Comparison of ENCODE assay signal across 1 cellular context in the genomic region with DNA sequence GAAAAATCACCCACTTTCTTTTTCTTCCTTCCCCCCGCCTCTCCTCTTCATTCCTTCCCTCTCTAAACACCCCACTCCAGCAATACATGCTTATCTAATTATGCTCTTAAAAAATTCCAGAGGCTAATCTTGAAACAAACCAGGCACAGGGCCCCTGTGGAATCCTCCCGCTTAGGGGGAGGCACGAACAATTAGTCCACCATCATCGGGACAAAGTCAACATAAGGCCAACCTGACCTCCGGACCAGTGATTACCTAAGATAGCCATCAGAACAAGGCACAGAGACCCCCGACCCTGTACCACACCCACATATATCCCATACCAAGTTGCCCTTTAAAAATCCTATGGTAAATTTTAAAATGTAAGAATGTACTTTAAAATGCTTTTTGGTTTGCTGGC.
TF ChIP-seq lines count a peak whose summit lies in the region.

No MANE protein-coding gene starts in this region.

TF ChIP-seq in GM23338, 12 proteins besides CTCF, POLR2A, EP300 and RAD21 (continued from another document):
- TF ChIP-seq, protein P1, sequence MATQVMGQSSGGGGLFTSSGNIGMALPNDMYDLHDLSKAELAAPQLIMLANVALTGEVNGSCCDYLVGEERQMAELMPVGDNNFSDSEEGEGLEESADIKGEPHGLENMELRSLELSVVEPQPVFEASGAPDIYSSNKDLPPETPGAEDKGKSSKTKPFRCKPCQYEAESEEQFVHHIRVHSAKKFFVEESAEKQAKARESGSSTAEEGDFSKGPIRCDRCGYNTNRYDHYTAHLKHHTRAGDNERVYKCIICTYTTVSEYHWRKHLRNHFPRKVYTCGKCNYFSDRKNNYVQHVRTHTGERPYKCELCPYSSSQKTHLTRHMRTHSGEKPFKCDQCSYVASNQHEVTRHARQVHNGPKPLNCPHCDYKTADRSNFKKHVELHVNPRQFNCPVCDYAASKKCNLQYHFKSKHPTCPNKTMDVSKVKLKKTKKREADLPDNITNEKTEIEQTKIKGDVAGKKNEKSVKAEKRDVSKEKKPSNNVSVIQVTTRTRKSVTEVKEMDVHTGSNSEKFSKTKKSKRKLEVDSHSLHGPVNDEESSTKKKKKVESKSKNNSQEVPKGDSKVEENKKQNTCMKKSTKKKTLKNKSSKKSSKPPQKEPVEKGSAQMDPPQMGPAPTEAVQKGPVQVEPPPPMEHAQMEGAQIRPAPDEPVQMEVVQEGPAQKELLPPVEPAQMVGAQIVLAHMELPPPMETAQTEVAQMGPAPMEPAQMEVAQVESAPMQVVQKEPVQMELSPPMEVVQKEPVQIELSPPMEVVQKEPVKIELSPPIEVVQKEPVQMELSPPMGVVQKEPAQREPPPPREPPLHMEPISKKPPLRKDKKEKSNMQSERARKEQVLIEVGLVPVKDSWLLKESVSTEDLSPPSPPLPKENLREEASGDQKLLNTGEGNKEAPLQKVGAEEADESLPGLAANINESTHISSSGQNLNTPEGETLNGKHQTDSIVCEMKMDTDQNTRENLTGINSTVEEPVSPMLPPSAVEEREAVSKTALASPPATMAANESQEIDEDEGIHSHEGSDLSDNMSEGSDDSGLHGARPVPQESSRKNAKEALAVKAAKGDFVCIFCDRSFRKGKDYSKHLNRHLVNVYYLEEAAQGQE (IDR thresholded peaks at IDR 0.05; ENCODE audit: unreplicated experiment): no peak
- TF ChIP-seq, protein P2, sequence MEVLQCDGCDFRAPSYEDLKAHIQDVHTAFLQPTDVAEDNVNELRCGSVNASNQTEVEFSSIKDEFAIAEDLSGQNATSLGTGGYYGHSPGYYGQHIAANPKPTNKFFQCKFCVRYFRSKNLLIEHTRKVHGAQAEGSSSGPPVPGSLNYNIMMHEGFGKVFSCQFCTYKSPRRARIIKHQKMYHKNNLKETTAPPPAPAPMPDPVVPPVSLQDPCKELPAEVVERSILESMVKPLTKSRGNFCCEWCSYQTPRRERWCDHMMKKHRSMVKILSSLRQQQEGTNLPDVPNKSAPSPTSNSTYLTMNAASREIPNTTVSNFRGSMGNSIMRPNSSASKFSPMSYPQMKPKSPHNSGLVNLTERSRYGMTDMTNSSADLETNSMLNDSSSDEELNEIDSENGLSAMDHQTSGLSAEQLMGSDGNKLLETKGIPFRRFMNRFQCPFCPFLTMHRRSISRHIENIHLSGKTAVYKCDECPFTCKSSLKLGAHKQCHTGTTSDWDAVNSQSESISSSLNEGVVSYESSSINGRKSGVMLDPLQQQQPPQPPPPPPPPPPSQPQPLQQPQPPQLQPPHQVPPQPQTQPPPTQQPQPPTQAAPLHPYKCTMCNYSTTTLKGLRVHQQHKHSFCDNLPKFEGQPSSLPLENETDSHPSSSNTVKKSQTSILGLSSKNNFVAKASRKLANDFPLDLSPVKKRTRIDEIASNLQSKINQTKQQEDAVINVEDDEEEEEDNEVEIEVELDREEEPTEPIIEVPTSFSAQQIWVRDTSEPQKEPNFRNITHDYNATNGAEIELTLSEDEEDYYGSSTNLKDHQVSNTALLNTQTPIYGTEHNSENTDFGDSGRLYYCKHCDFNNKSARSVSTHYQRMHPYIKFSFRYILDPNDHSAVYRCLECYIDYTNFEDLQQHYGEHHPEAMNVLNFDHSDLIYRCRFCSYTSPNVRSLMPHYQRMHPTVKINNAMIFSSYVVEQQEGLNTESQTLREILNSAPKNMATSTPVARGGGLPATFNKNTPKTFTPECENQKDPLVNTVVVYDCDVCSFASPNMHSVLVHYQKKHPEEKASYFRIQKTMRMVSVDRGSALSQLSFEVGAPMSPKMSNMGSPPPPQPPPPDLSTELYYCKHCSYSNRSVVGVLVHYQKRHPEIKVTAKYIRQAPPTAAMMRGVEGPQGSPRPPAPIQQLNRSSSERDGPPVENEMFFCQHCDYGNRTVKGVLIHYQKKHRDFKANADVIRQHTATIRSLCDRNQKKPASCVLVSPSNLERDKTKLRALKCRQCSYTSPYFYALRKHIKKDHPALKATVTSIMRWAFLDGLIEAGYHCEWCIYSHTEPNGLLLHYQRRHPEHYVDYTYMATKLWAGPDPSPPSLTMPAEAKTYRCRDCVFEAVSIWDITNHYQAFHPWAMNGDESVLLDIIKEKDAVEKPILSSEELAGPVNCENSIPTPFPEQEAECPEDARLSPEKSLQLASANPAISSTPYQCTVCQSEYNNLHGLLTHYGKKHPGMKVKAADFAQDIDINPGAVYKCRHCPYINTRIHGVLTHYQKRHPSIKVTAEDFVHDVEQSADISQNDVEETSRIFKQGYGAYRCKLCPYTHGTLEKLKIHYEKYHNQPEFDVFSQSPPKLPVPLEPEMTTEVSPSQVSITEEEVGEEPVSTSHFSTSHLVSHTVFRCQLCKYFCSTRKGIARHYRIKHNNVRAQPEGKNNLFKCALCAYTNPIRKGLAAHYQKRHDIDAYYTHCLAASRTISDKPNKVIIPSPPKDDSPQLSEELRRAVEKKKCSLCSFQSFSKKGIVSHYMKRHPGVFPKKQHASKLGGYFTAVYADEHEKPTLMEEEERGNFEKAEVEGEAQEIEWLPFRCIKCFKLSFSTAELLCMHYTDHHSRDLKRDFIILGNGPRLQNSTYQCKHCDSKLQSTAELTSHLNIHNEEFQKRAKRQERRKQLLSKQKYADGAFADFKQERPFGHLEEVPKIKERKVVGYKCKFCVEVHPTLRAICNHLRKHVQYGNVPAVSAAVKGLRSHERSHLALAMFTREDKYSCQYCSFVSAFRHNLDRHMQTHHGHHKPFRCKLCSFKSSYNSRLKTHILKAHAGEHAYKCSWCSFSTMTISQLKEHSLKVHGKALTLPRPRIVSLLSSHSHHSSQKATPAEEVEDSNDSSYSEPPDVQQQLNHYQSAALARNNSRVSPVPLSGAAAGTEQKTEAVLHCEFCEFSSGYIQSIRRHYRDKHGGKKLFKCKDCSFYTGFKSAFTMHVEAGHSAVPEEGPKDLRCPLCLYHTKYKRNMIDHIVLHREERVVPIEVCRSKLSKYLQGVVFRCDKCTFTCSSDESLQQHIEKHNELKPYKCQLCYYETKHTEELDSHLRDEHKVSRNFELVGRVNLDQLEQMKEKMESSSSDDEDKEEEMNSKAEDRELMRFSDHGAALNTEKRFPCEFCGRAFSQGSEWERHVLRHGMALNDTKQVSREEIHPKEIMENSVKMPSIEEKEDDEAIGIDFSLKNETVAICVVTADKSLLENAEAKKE (CRISPR knock-in tag; IDR thresholded peaks at IDR 0.05): no peak
- no peak for TF ChIP-seq ZNF114 (CRISPR knock-in tag; IDR thresholded peaks at IDR 0.05)
- no peak for TF ChIP-seq POLR2AphosphoS5 (IDR thresholded peaks at IDR 0.05; ENCODE audit: low read depth)
- TF ChIP-seq JUNB (IDR thresholded peaks at IDR 0.05; ENCODE audit: unreplicated experiment): no peak
- TF ChIP-seq, protein P3, sequence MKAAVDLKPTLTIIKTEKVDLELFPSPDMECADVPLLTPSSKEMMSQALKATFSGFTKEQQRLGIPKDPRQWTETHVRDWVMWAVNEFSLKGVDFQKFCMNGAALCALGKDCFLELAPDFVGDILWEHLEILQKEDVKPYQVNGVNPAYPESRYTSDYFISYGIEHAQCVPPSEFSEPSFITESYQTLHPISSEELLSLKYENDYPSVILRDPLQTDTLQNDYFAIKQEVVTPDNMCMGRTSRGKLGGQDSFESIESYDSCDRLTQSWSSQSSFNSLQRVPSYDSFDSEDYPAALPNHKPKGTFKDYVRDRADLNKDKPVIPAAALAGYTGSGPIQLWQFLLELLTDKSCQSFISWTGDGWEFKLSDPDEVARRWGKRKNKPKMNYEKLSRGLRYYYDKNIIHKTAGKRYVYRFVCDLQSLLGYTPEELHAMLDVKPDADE (IDR thresholded peaks at IDR 0.05): no peak
- no peak for TF ChIP-seq NANOG (IDR thresholded peaks at IDR 0.05; ENCODE audit: borderline replicate concordance)
